17 cellular contexts compared by ENCODE assay signal in the genomic region with DNA sequence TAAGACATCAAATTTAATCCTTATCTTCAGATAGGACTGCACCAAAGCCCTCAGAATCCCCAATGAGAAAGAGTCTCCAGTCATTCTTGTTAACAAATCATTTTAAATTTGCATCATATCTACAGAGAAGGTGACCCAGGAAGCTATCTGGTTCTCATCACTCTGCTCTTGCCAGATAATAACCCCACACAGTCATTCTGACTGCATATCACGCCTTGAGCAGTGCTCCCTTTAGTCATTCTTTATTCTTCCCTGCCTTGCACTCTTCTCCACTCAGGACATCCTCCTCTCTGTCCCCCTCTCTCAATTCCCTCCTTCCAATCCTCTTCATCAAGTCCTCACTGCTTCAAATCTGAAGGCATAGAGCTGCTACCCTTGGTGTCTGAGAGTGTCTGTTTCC.
A peak's percentile ranks its signal among the peaks of the same experiment; 100 is the strongest.
DNase-seq lines count a peak whose midpoint lies in the region; ATAC-seq and TF ChIP-seq lines count a peak whose summit lies in the region.
"Had no signal": no experiment of that assay in that cellular context is flagged by ENCODE, and none has a peak within 500 bp of the region (broad histone marks: within the 10 kb centered on the region; RNA-seq: fewer than 3 reads in every experiment).

No MANE protein-coding gene starts in this region.

- H3K4me1 ChIP-seq in heart left ventricle, result no peaks in the 10 kb centered on the region
- H3K4me1 ChIP-seq: A549, Caco-2 had no signal

- no peaks in the 10 kb centered on the region for H3K27me3 ChIP-seq in heart left ventricle
- H3K27me3 ChIP-seq: BLaER1 treated with 17β-estradiol and CSF1 and Interleukin-3, amounts not matched to agents 10 nM and 100 nM had no signal

- no peak for ATAC-seq in heart left ventricle
- ATAC-seq: A549; CD8-positive, alpha-beta T cell had no signal

- H3K4me3 ChIP-seq in heart left ventricle, result no peak overlapping the region
- H3K4me3 ChIP-seq: A549; BLaER1 treated with 17β-estradiol and CSF1 and Interleukin-3, amounts not matched to agents 10 nM and 100 nM had no signal

- no peak overlapping the region for H3K27ac ChIP-seq in heart left ventricle
- H3K27ac ChIP-seq: A549; BLaER1 treated with 17β-estradiol and CSF1 and Interleukin-3, amounts not matched to agents 10 nM and 100 nM; C4-2B had no signal

- no peaks in the 10 kb centered on the region for H3K36me3 ChIP-seq in heart left ventricle
- H3K36me3 ChIP-seq: BLaER1 treated with 17β-estradiol and CSF1 and Interleukin-3, amounts not matched to agents 10 nM and 100 nM had no signal

- DNase-seq in OCI-M1 (lab: John Stamatoyannopoulos, UW) (peak; percentile 25), SK-N-DZ (ENCODE audit: low spot score) (peak; percentile 52), amniotic epithelial cell (ENCODE audit: low read depth) (peak; percentile 7), erythroblast (lab: John Stamatoyannopoulos, UW) (peak; percentile 3 to 42), GM19238 (ENCODE audit: insufficient read length, low spot score) (no peak), heart left ventricle (no peak)
- DNase-seq in stimulated activated CD4-positive, alpha-beta T cell treated with anti-CD3 and anti-CD28 coated beads, Interleukin-1b, Interleukin-23, amount 100 ng/mL, for 48 hours, result no peak
- DNase-seq: AML-193; Caco-2; Calu3; CD4-positive, alpha-beta T cell; CD8-positive, alpha-beta T cell; DMS79 treated with DMSO at 0.1 percent for 48 hours; GF-D8 had no signal

- TF ChIP-seq CTCF in heart left ventricle (IDR thresholded peaks at IDR 0.05), result no peak

- intact Hi-C loops in heart left ventricle (cut with DNase I), result no loop called here

- no peak for TF ChIP-seq POLR2A in erythroblast (IDR thresholded peaks at IDR 0.05; ENCODE audit: low read length)
- TF ChIP-seq POLR2A in heart left ventricle (IDR thresholded peaks at IDR 0.05), result no peak

- WGBS in heart left ventricle, 4 donors, result 32 to 47% (median 41%) methylated on average over 1 of the region's 1 CpG

- H3K9me3 ChIP-seq in heart left ventricle, result peaks cover 0 to 6% (median 0%) of the 10 kb centered on the region in 12 donors
- H3K9me3 ChIP-seq: A549, Caco-2 had no signal

Comparison
In these comparisons a context has a peak if more than half of its experiments do, and no peak if none do; other contexts are left out.
1. DNase-seq: peak in OCI-M1 (single experiment), SK-N-DZ (single experiment), amniotic epithelial cell (single experiment) and erythroblast (2 of 2); none in stimulated activated CD4-positive, alpha-beta T cell treated with anti-CD3 and anti-CD28 coated beads, Interleukin-1b, Interleukin-23, amount 100 ng/mL, for 48 hours (single experiment), GM19238 (single experiment) and heart left ventricle (0 of 5).